8 cellular contexts compared by ENCODE assay signal in the genomic region with DNA sequence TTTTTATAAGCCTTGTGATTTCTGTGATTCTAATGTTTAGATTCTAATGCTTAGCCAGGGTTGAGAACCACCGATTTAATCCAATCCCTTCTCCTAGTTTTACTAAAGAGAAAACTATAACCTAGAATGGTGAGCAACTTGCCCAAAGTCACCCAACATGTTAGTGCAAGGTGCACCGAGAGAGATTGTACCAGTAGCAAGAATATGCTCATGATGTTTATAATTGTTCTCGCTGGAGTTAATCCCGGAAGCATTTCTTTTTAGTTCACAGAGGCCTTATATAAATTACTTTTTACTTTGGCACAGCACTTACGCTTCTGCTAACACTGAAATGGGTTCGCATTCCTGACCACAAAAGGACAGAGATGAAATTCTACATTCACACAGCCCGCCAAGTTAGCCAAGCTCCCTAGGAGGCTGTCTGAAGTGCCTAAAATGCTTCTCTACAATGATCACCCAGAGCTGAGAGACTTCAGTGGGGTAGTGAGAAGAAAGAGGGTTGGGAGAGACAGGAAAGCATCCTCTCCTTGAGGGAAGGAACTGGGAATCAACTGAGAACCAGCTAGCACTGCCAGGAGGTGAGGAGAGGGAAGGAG. TPM values are rescaled to one million over a fixed set of nuclear protein-coding genes. Genes with fewer than 3 reads are reported as not detected.
DNase-seq lines count a peak whose midpoint lies in the region; ATAC-seq, FAIRE-seq and TF ChIP-seq lines count a peak whose summit lies in the region.

No MANE protein-coding gene starts in this region.

- 79% methylated on average over 7 of the region's 7 CpGs for WGBS in right lobe of liver (ENCODE audit: insufficient coverage, low coverage, low lambda C conversion rate, missing lambda C conversion rate)

- TF ChIP-seq POLR2A in right lobe of liver (IDR thresholded peaks at IDR 0.05) = no peak

- CTCF ChIA-PET in activated naive CD4-positive, alpha-beta T cell treated with anti-CD3 and anti-CD28 coated beads for 36 hours (lab: Charles Lee) = interaction anchor here (0.6 to 3.5 kb wide), 6 partner anchors 10 to 114 kb away, joined by 3 to 32 read pairs (median 4); no protein-coding TSS in a partner anchor

- intact Hi-C loops in activated naive CD4-positive, alpha-beta T cell treated with anti-CD3 and anti-CD28 coated beads for 36 hours (cut with micrococcal nuclease) = loop anchor here (5.0 kb wide), 1 partner anchor 728 kb away; no protein-coding TSS in a partner anchor
- intact Hi-C loops in right lobe of liver (cut with DNase I) = no loop called here

- peak overlapping the region; percentile 92 for H3K4me3 Mint-ChIP-seq in activated naive CD4-positive, alpha-beta T cell treated with anti-CD3 and anti-CD28 coated beads for 36 hours
- H3K4me3 Mint-ChIP-seq in astrocyte (ENCODE audit: unreplicated experiment) (peak overlapping the region; percentile 84), type B pancreatic cell (peak overlapping the region; percentile 94)

- H3K9ac ChIP-seq in astrocyte (ENCODE audit: low read length) = peak overlapping the region; percentile 88

- no peak for ATAC-seq in right lobe of liver
- ATAC-seq in GM18867 (IDR thresholded peaks at IDR 0.05; ENCODE audit: unreplicated experiment) = no peak

- H3K27me3 ChIP-seq in astrocyte (ENCODE audit: insufficient read depth, low read length) (no peaks in the 10 kb centered on the region), right lobe of liver (no peaks in the 10 kb centered on the region)

- H3K36me3 Mint-ChIP-seq in activated naive CD4-positive, alpha-beta T cell treated with anti-CD3 and anti-CD28 coated beads for 36 hours (ENCODE audit: low read depth) = peaks cover 3% of the 10 kb centered on the region
- H3K36me3 Mint-ChIP-seq in astrocyte (ENCODE audit: low read depth, unreplicated experiment) = no peaks in the 10 kb centered on the region
- no peaks in the 10 kb centered on the region for H3K36me3 Mint-ChIP-seq in type B pancreatic cell

- DNase-seq in activated naive CD4-positive, alpha-beta T cell treated with anti-CD3 and anti-CD28 coated beads for 36 hours = no peak
- DNase-seq in activated naive CD4-positive, alpha-beta T cell (lab: John Stamatoyannopoulos, UW) = no peak
- DNase-seq in astrocyte (ENCODE audit: low read depth) (peak; percentile 49), right lobe of liver (no peak), type B pancreatic cell (ENCODE audit: extremely low spot score, unreplicated experiment) (no peak), NOMO-1 (lab: John Stamatoyannopoulos, UW; ENCODE audit: unreplicated experiment in 2 of 2) (no peak), urothelium cell line (ENCODE audit: low spot score) (no peak)

- no peak for TF ChIP-seq CTCF in astrocyte (IDR thresholded peaks at IDR 0.05; ENCODE audit: insufficient read depth, low read depth, low read length)
- TF ChIP-seq CTCF in right lobe of liver (IDR thresholded peaks at IDR 0.05) = no peak
- no peak for TF ChIP-seq CTCF in type B pancreatic cell (conservative IDR thresholded peaks at IDR 0.05)

- peaks cover 28% of the 10 kb centered on the region for H3K4me1 Mint-ChIP-seq in activated naive CD4-positive, alpha-beta T cell treated with anti-CD3 and anti-CD28 coated beads for 36 hours (ENCODE audit: low read depth)
- H3K4me1 Mint-ChIP-seq in astrocyte (ENCODE audit: low read depth, unreplicated experiment) (peaks cover 40% of the 10 kb centered on the region), type B pancreatic cell (ENCODE audit: unreplicated experiment) (peaks cover 31% of the 10 kb centered on the region)

- no peaks in the 10 kb centered on the region for H3K9me3 Mint-ChIP-seq in activated naive CD4-positive, alpha-beta T cell treated with anti-CD3 and anti-CD28 coated beads for 36 hours
- H3K9me3 Mint-ChIP-seq in astrocyte (ENCODE audit: unreplicated experiment) (no peaks in the 10 kb centered on the region), type B pancreatic cell (no peaks in the 10 kb centered on the region)

- peak overlapping the region; percentile 78 for H3K4me3 ChIP-seq in astrocyte (ENCODE audit: insufficient read depth, low read depth, low read length)
- peak overlapping the region; percentile 76 to 86 (median 82) for H3K4me3 ChIP-seq in right lobe of liver

- H3K27ac ChIP-seq in astrocyte (ENCODE audit: low read depth, low read length) (peak overlapping the region; percentile 92), right lobe of liver (peak overlapping the region; percentile 76 to 96 (median 87))

- peak overlapping the region; percentile 94 for H2AFZ ChIP-seq in astrocyte (ENCODE audit: low read depth, low read length)

- peaks cover 3% of the 10 kb centered on the region for H3K27me3 Mint-ChIP-seq in activated naive CD4-positive, alpha-beta T cell treated with anti-CD3 and anti-CD28 coated beads for 36 hours (ENCODE audit: low read depth)
- H3K27me3 Mint-ChIP-seq in astrocyte (ENCODE audit: low read depth, unreplicated experiment) (peaks cover 18% of the 10 kb centered on the region), type B pancreatic cell (peaks cover 41% of the 10 kb centered on the region)

- FAIRE-seq in astrocyte (lab: Jason Lieb, UNC) (no peak), urothelium cell line (lab: Jason Lieb, UNC) (no peak)

- H3K36me3 ChIP-seq in astrocyte (ENCODE audit: insufficient read depth, low read length) (no peaks in the 10 kb centered on the region), right lobe of liver (no peaks in the 10 kb centered on the region)

- peak overlapping the region; percentile 87 for H3K4me2 ChIP-seq in astrocyte (ENCODE audit: low read length)

- no peaks in the 10 kb centered on the region for H4K20me1 ChIP-seq in astrocyte (ENCODE audit: insufficient read depth, low read length)

- H3K4me1 ChIP-seq in astrocyte (ENCODE audit: insufficient read depth, low read length) (peaks cover 61% of the 10 kb centered on the region), right lobe of liver (peaks cover 0 to 55% (median 12%) of the 10 kb centered on the region in 4 donors)

- H3K27ac Mint-ChIP-seq in activated naive CD4-positive, alpha-beta T cell treated with anti-CD3 and anti-CD28 coated beads for 36 hours = peak overlapping the region; percentile 91
- H3K27ac Mint-ChIP-seq in astrocyte (ENCODE audit: unreplicated experiment) = no peak overlapping the region
- peak overlapping the region; percentile 95 for H3K27ac Mint-ChIP-seq in type B pancreatic cell

- H3K79me2 ChIP-seq in astrocyte (ENCODE audit: insufficient read depth, low read length) = no peaks in the 10 kb centered on the region

- H3K9me3 ChIP-seq in astrocyte (ENCODE audit: insufficient read depth, low read depth, low read length) (no peaks in the 10 kb centered on the region), right lobe of liver (no peaks in the 10 kb centered on the region)

RNA-seq across cellular contexts. Expression of a gene that starts 0.6 kb away (rescaled TPM):
- total RNA-seq in activated naive CD4-positive, alpha-beta T cell treated with anti-CD3 and anti-CD28 coated beads for 36 hours = 100 to 1,000 TPM; 118 to 124 TPM
- total RNA-seq in astrocyte (49.2 and 51.0 TPM in 2 replicates), right lobe of liver (100 to 1,000 TPM in 3 of 6 experiments, 10 to 100 TPM in 3; 81.8 to 175 (median 99.0) TPM), type B pancreatic cell (ENCODE audit: low replicate concordance) (89.9 and 98.6 TPM in 2 replicates)

RNA-seq across cellular contexts. Expression of a gene that starts 4.9 kb away (rescaled TPM):
- total RNA-seq in activated naive CD4-positive, alpha-beta T cell treated with anti-CD3 and anti-CD28 coated beads for 36 hours = 1 to 10 TPM; 2.1 to 2.6 TPM
- total RNA-seq in astrocyte (1.4 and 2.1 TPM in 2 replicates), right lobe of liver (10 to 100 TPM; 26.3 to 52.5 (median 43.0) TPM), type B pancreatic cell (ENCODE audit: low replicate concordance) (7.4 and 14.1 TPM in 2 replicates)

RNA-seq across cellular contexts. Expression of a gene that starts 7.6 kb away (rescaled TPM):
- total RNA-seq in activated naive CD4-positive, alpha-beta T cell treated with anti-CD3 and anti-CD28 coated beads for 36 hours = 1 to 10 TPM; 3.9 to 4.8 TPM
- total RNA-seq in astrocyte (20.4 and 26.5 TPM in 2 replicates), right lobe of liver (10 to 100 TPM in 3 of 6 experiments, 1 to 10 TPM in 3; 3.1 to 20.1 (median 8.3) TPM), type B pancreatic cell (ENCODE audit: low replicate concordance) (10.4 and 39.2 TPM in 2 replicates)

RNA-seq across cellular contexts. Expression of a gene that starts 13.5 kb away (rescaled TPM):
- 10 to 100 TPM; 62.3 to 73.6 TPM for total RNA-seq in activated naive CD4-positive, alpha-beta T cell treated with anti-CD3 and anti-CD28 coated beads for 36 hours
- total RNA-seq in astrocyte (965 and 1,014 TPM in 2 replicates), right lobe of liver (100 to 1,000 TPM; 213 to 556 (median 317) TPM), type B pancreatic cell (ENCODE audit: low replicate concordance) (525 and 567 TPM in 2 replicates)

RNA-seq across cellular contexts. Expression of a gene that starts 27.7 kb away (rescaled TPM):
- 1 to 10 TPM; 4.2 TPM for total RNA-seq in activated naive CD4-positive, alpha-beta T cell treated with anti-CD3 and anti-CD28 coated beads for 36 hours
- total RNA-seq in astrocyte (25.3 and 28.9 TPM in 2 replicates), right lobe of liver (under 1 TPM; 0.25 to 0.95 (median 0.54) TPM), type B pancreatic cell (ENCODE audit: low replicate concordance) (11.8 and 40.1 TPM in 2 replicates)
